Comparison of ENCODE assay signal across 31 cellular contexts in the genomic region with DNA sequence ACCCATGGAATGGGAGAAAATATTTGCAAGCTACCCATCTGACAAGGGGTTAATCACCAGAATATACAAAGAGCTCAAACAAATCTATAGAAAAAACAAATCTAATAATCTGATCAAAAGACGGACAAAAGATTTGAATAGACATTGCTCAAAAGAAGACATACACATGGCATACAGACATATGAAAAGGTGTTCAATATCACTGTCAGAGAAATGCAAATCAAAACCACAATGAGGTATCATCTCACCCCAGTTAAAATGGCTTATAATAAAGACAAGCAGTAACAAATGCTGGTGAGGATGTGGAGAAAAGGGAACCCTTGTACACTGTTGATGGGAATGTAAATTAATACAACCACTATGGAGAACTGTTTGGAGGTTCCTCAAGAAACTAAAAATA.
"Had no signal": no experiment of that assay in that cellular context is flagged by ENCODE, and none has a peak within 500 bp of the region (broad histone marks: within the 10 kb centered on the region; RNA-seq: fewer than 3 reads in every experiment).

No MANE protein-coding gene starts in this region.

- ATAC-seq: activated CD4-positive, alpha-beta T cell treated with anti-CD3 and anti-CD28 coated beads for 36 hours; activated CD4-positive, CD25-positive, alpha-beta regulatory T cell treated with anti-CD3 and anti-CD28 coated beads, Interleukin-2, amount 50 U/mL, for 24 hours; activated CD8-positive, alpha-beta memory T cell treated with anti-CD3 and anti-CD28 coated beads, Interleukin-2, amount 10 ng/mL, durations not matched to agents 7 days and 5 days; activated CD8-positive, alpha-beta T cell treated with anti-CD3 and anti-CD28 coated beads, Interleukin-2, amount 10 ng/mL, durations not matched to agents 7 days and 5 days; activated naive CD8-positive, alpha-beta T cell treated with anti-CD3 and anti-CD28 coated beads, Interleukin-2, amount 50 U/mL, for 24 hours; WTC11 had no signal

- H3K27me3 ChIP-seq: cardiac muscle cell had no signal

- H3K4me3 ChIP-seq: cardiac muscle cell had no signal

- DNase-seq: activated CD4-positive, alpha-beta memory T cell treated with anti-CD3 and anti-CD28 coated beads, Interleukin-2, amount 10 ng/mL, durations not matched to agents 7 days and 5 days; activated CD4-positive, alpha-beta T cell treated with anti-CD3 and anti-CD28 coated beads for 1 hour; activated CD4-positive, alpha-beta T cell treated with anti-CD3 and anti-CD28 coated beads for 36 hours; activated CD4-positive, alpha-beta T cell treated with anti-CD3 and anti-CD28 coated beads for 48 hours; activated CD4-positive, alpha-beta T cell treated with anti-CD3 and anti-CD28 coated beads, Interleukin-2, amount 10 ng/mL, durations not matched to agents 7 days and 5 days; activated CD4-positive, alpha-beta T cell treated with anti-CD3 and anti-CD28 coated beads, Interleukin-2, amount 50 U/mL, for 48 hours; activated CD4-positive, CD25-positive, alpha-beta regulatory T cell; activated CD8-positive, alpha-beta memory T cell treated with anti-CD3 and anti-CD28 coated beads for 24 hours; activated CD8-positive, alpha-beta memory T cell treated with anti-CD3 and anti-CD28 coated beads, Interleukin-2, amount 10 ng/mL, durations not matched to agents 7 days and 5 days; activated CD8-positive, alpha-beta memory T cell treated with anti-CD3 and anti-CD28 coated beads, Interleukin-2, amount 50 U/mL, for 48 hours; activated CD8-positive, alpha-beta T cell treated with anti-CD3 and anti-CD28 coated beads, Interleukin-2, amount 10 ng/mL, durations not matched to agents 7 days and 5 days; activated effector memory CD4-positive, alpha-beta T cell treated with Interleukin-2 at 50 U/mL for 16 hours; activated gamma-delta T cell; activated naive CD4-positive, alpha-beta T cell treated with anti-CD3 and anti-CD28 coated beads, Interleukin-2, amount 10 ng/mL, durations not matched to agents 7 days and 5 days; activated naive CD4-positive, alpha-beta T cell treated with Interleukin-2 at 50 U/mL for 16 hours; activated naive CD8-positive, alpha-beta T cell treated with anti-CD3 and anti-CD28 coated beads, Interleukin-2, amount 10 ng/mL, durations not matched to agents 7 days and 5 days; activated naive CD8-positive, alpha-beta T cell treated with anti-CD3 and anti-CD28 coated beads, Interleukin-2, amount 50 U/mL, for 24 hours; activated T-cell treated with anti-CD3 and anti-CD28 coated beads, Interleukin-2, amount 50 U/mL, for 24 hours; activated T-cell treated with anti-CD3 and anti-CD28 coated beads, Interleukin-2, amount 50 U/mL, for 48 hours; amygdala; anterior cingulate cortex; caudate nucleus; cerebellar nuclear complex; T-helper 1 cell; T-helper 2 cell; T-helper 9 cell; WERI-Rb-1 had no signal

- H3K27ac ChIP-seq: cardiac muscle cell, WERI-Rb-1 had no signal

- FAIRE-seq: bronchial epithelial cell had no signal

- H3K36me3 ChIP-seq: cardiac muscle cell, WERI-Rb-1 had no signal
